ENCODE assay signal across 10 cellular contexts in genomic region chr5:147554285-147554817, GRCh38. TPM values are rescaled to one million over a fixed set of nuclear protein-coding genes. Genes with fewer than 3 reads are reported as not detected.
DNase-seq lines count a peak whose midpoint lies in the region; ATAC-seq and TF ChIP-seq lines count a peak whose summit lies in the region.
"Had no signal": no experiment of that assay in that cellular context is flagged by ENCODE, and none has a peak within 500 bp of the region (broad histone marks: within the 10 kb centered on the region; RNA-seq: fewer than 3 reads in every experiment).

No MANE protein-coding gene starts in this region.

- H3K9me3 ChIP-seq in RWPE2 (ENCODE audit: severe bottlenecking) (no peaks in the 10 kb centered on the region), fibroblast of lung (ENCODE audit: control insufficient read depth, insufficient read depth, low read depth, low read length) (no peaks in the 10 kb centered on the region), neuronal stem cell (replicated peaks in 1 of 2; ENCODE audit: control insufficient read depth in 2 of 2, insufficient read depth in 1 of 2, low read depth in 1 of 2, low read length in 2 of 2) (peaks cover 0 to 3% of the 10 kb centered on the region in 2 donors)

- DNase-seq in AG10803 (ENCODE audit: low read depth) (peak; percentile 98), RWPE2 (ENCODE audit: low spot score) (no peak), fibroblast of lung (ENCODE audit: low read depth in 2 of 2) (peak; percentile 76 to 92), neuronal stem cell (ENCODE audit: low spot score) (no peak), NCI-H2107 (lab: John Stamatoyannopoulos, UW) (no peak)
- DNase-seq in effector CD8-positive, alpha-beta T cell (lab: John Stamatoyannopoulos, UW), result no peak
- DNase-seq in activated CD4-positive, alpha-beta T cell treated with anti-CD3 and anti-CD28 coated beads, Interleukin-2, amount 50 U/mL, for 48 hours, result no peak
- DNase-seq: activated CD4-positive, CD25-positive, alpha-beta regulatory T cell treated with anti-CD3 and anti-CD28 coated beads, Interleukin-2, amount 50 U/mL, for 72 hours; NCI-H1092 treated with DMSO at 0.1 percent for 48 hours had no signal

- no peaks in the 10 kb centered on the region for H3K79me2 ChIP-seq in fibroblast of lung (ENCODE audit: control insufficient read depth, insufficient read depth, low read length)

- no peak overlapping the region for H2BK120ac ChIP-seq in neuronal stem cell (ENCODE audit: low read depth, low read length)

- H3K36me3 ChIP-seq in RWPE2 (ENCODE audit: low read depth) (no peaks in the 10 kb centered on the region), fibroblast of lung (ENCODE audit: control insufficient read depth, insufficient read depth, low read length) (no peaks in the 10 kb centered on the region), neuronal stem cell (replicated peaks in 1 of 2; ENCODE audit: control insufficient read depth in 2 of 2, insufficient read depth in 2 of 2, low read length in 2 of 2) (no peaks in the 10 kb centered on the region)

- no peak overlapping the region for H3K18ac ChIP-seq in neuronal stem cell (ENCODE audit: low read length)

- no peak overlapping the region for H3K14ac ChIP-seq in neuronal stem cell (ENCODE audit: low read length)

- peak overlapping the region; percentile 60 for H2AFZ ChIP-seq in fibroblast of lung (ENCODE audit: low read length)
- peak overlapping the region; percentile 72 for H2AFZ ChIP-seq in neuronal stem cell (ENCODE audit: low read length)

- no peak overlapping the region for H2BK12ac ChIP-seq in neuronal stem cell (ENCODE audit: low read length)

- H3K27me3 ChIP-seq in RWPE2 (ENCODE audit: insufficient read depth, poor library complexity, severe bottlenecking) (no peaks in the 10 kb centered on the region), fibroblast of lung (ENCODE audit: control insufficient read depth, insufficient read depth, low read length) (no peaks in the 10 kb centered on the region), neuronal stem cell (ENCODE audit: control insufficient read depth in 3 of 3, insufficient read depth in 3 of 3, low read depth in 1 of 3, low read length in 3 of 3) (no peaks in the 10 kb centered on the region)

- no CpG with 5 or more reads among the region's 7 CpGs for WGBS in neuronal stem cell (ENCODE audit: extremely low coverage in 2 of 2, insufficient read length in 2 of 2, insufficient replicate concordance in 1 of 2), 2 donors

- H3K9ac ChIP-seq in fibroblast of lung (ENCODE audit: insufficient read depth, low read length) (peak overlapping the region; percentile 39), neuronal stem cell (ENCODE audit: low read depth, low read length, poor library complexity) (no peak overlapping the region)

- H2BK15ac ChIP-seq in neuronal stem cell (ENCODE audit: low read length), result no peak overlapping the region

- TF ChIP-seq CTCF in AG10803 (conservative IDR thresholded peaks at IDR 0.05; ENCODE audit: low read length) (no peak), RWPE2 (IDR thresholded peaks at IDR 0.05; ENCODE audit: poor library complexity, severe bottlenecking) (no peak), fibroblast of lung (conservative IDR thresholded peaks at IDR 0.05 in 1 of 2, IDR thresholded peaks at IDR 0.05 in 1 of 2; ENCODE audit: low read depth in 1 of 2, low read length in 2 of 2) (no peak)

- H3K4me2 ChIP-seq in fibroblast of lung (ENCODE audit: extremely low read depth, insufficient read depth, low read length) (peak overlapping the region; percentile 89), neuronal stem cell (ENCODE audit: insufficient read depth, low read length, poor library complexity, severe bottlenecking) (no peak overlapping the region)

- peak; percentile 51; the same call in 2 of the 3 replicates for ATAC-seq in RWPE2 (ENCODE audit: low read depth)
- ATAC-seq in GM19035 (IDR thresholded peaks at IDR 0.05; ENCODE audit: unreplicated experiment), result no peak

- no peak overlapping the region for H4K91ac ChIP-seq in neuronal stem cell (ENCODE audit: low read depth, low read length, poor library complexity)

- no peak overlapping the region for H3K27ac ChIP-seq in RWPE2 (ENCODE audit: poor library complexity, severe bottlenecking)
- peak overlapping the region; percentile 61 for H3K27ac ChIP-seq in fibroblast of lung (ENCODE audit: insufficient read depth, low read length)
- no peak overlapping the region for H3K27ac ChIP-seq in neuronal stem cell (replicated peaks; ENCODE audit: low read length)

- H3K79me1 ChIP-seq in neuronal stem cell (ENCODE audit: low read depth, low read length), result no peaks in the 10 kb centered on the region

- H2BK5ac ChIP-seq in neuronal stem cell (ENCODE audit: low read length), result no peak overlapping the region

- no peak overlapping the region for H3K4ac ChIP-seq in neuronal stem cell (ENCODE audit: low read length)

- no peak overlapping the region for H4K8ac ChIP-seq in neuronal stem cell (ENCODE audit: low read depth, low read length)

- H3K4me1 ChIP-seq in RWPE2 (ENCODE audit: insufficient read depth, poor library complexity, severe bottlenecking), result no peaks in the 10 kb centered on the region
- H3K4me1 ChIP-seq in fibroblast of lung (ENCODE audit: control insufficient read depth, extremely low read depth, insufficient read depth, low read length), result peaks cover 8% of the 10 kb centered on the region
- H3K4me1 ChIP-seq in neuronal stem cell (ENCODE audit: control insufficient read depth in 2 of 2, insufficient read depth in 1 of 2, low read depth in 1 of 2, low read length in 2 of 2), result peaks cover 4 to 16% of the 10 kb centered on the region in 2 donors

- H3K23ac ChIP-seq in neuronal stem cell (ENCODE audit: low read depth, low read length, poor library complexity), result no peak overlapping the region

- H4K20me1 ChIP-seq in fibroblast of lung (ENCODE audit: control insufficient read depth, extremely low read depth, insufficient read depth, low read length), result no peaks in the 10 kb centered on the region

- H2AK5ac ChIP-seq in neuronal stem cell (ENCODE audit: low read depth, low read length), result no peak overlapping the region

- peak overlapping the region; percentile 46 for H3K4me3 ChIP-seq in AG10803 (ENCODE audit: low read length)
- H3K4me3 ChIP-seq in RWPE2 (ENCODE audit: severe bottlenecking), result no peak overlapping the region
- peak overlapping the region in 3 of 4 experiments; percentile 27 to 43 (median 36) for H3K4me3 ChIP-seq in fibroblast of lung (replicated peaks in 1 of 4; ENCODE audit: control extremely low read depth in 1 of 4, insufficient read depth in 1 of 4, low read depth in 3 of 4, low read length in 4 of 4)
- H3K4me3 ChIP-seq in neuronal stem cell (ENCODE audit: low read length in 2 of 2), result no peak overlapping the region

RNA-seq across cellular contexts. Expression of gene DPYSL3, which starts 44.5 kb away (rescaled TPM):
- total RNA-seq in fibroblast of lung, result 135 and 206 TPM in 2 replicates
- polyA plus RNA-seq in fibroblast of lung, result 52.4 and 158 TPM in 2 replicates
- 44.8 and 140 TPM in 2 replicates for polyA plus RNA-seq in fibroblast of lung (2012)
- 202 and 569 TPM in 2 replicates for polyA minus RNA-seq in fibroblast of lung (ENCODE audit: low replicate concordance)
- 143 TPM for polyA plus RNA-seq in neuronal stem cell (2013, experiment 1 of 2)
- polyA plus RNA-seq in neuronal stem cell (2013, experiment 2 of 2), result 143 TPM

Comparison
In these comparisons a context has a peak if more than half of its experiments do, and no peak if none do; other contexts are left out.
1. DNase-seq: peak in AG10803 (single experiment) and fibroblast of lung (2 of 2); none in RWPE2 (single experiment), neuronal stem cell (single experiment), effector CD8-positive, alpha-beta T cell (single experiment), NCI-H2107 (single experiment) and activated CD4-positive, alpha-beta T cell treated with anti-CD3 and anti-CD28 coated beads, Interleukin-2, amount 50 U/mL, for 48 hours (0 of 2).
2. H3K4me3 ChIP-seq: peak in AG10803 (single experiment) and fibroblast of lung (3 of 4); none in RWPE2 (single experiment) and neuronal stem cell (0 of 2).